In genomic region chr22:43554259-43554636, GRCh38 we compare ENCODE assay signal across 23 cellular contexts.
"Had no signal": no experiment of that assay in that cellular context is flagged by ENCODE, and none has a peak within 500 bp of the region (broad histone marks: within the 10 kb centered on the region; RNA-seq: fewer than 3 reads in every experiment).

No MANE protein-coding gene starts in this region.

- H3K4me3 Mint-ChIP-seq: naive thymus-derived CD8-positive, alpha-beta T cell; nephron progenitor cell; stimulated activated memory B cell treated with anti-CD40 and anti-IgM and Interleukin-4, amounts not matched to agents 10 μg/mL and 1 μg/mL and 100 μg/mL, for 72 hours had no signal

- H3K9me3 Mint-ChIP-seq: stimulated activated memory B cell treated with anti-CD40 and anti-IgM and Interleukin-4, amounts not matched to agents 10 μg/mL and 1 μg/mL and 100 μg/mL, for 72 hours had no signal

- H3K4me1 Mint-ChIP-seq: naive thymus-derived CD8-positive, alpha-beta T cell; nephron progenitor cell; stimulated activated memory B cell treated with anti-CD40 and anti-IgM and Interleukin-4, amounts not matched to agents 10 μg/mL and 1 μg/mL and 100 μg/mL, for 72 hours had no signal

- H3K27ac ChIP-seq: coronary artery, gastrocnemius medialis, left lung, pancreas, prostate gland, right atrium auricular region, skin epidermis, spleen, thoracic aorta, tibial nerve, upper lobe of left lung had no signal

- H3K36me3 ChIP-seq: gastrocnemius medialis, left lung, pancreas, prostate gland, right atrium auricular region, spleen, thoracic aorta, upper lobe of left lung had no signal

- H3K4me3 ChIP-seq: coronary artery, gastrocnemius medialis, left lung, pancreas, prostate gland, right atrium auricular region, skin epidermis, spleen, thoracic aorta, tibial nerve, upper lobe of left lung had no signal

- H3K4me1 ChIP-seq: gastrocnemius medialis, left lung, pancreas, prostate gland, right atrium auricular region, spleen, tibial nerve, upper lobe of left lung had no signal

- ATAC-seq: gastrocnemius medialis; left lung; naive thymus-derived CD8-positive, alpha-beta T cell; pancreas; stimulated activated memory B cell treated with anti-CD40 and anti-IgM and Interleukin-4, amounts not matched to agents 10 μg/mL and 1 μg/mL and 100 μg/mL, for 72 hours had no signal

- DNase-seq: central memory CD4-positive, alpha-beta T cell; dermis blood vessel endothelial cell; effector memory CD4-positive, alpha-beta T cell; foreskin fibroblast; gastrocnemius medialis; kidney; left lung; mesendoderm; naive thymus-derived CD8-positive, alpha-beta T cell; nephron progenitor cell; occipital lobe; pancreas; spleen; stimulated activated CD4-positive, alpha-beta T cell treated with anti-CD3 and anti-CD28 coated beads, Interleukin-4, amount 100 ng/mL, for 4 hours; stimulated activated naive CD8-positive, alpha-beta T cell treated with anti-CD3 and anti-CD28 coated beads, Interleukin-15, Interleukin-2, amounts not matched to agents 100 U/mL and 50 U/mL, for 24 hours had no signal

- H3K27ac Mint-ChIP-seq: naive thymus-derived CD8-positive, alpha-beta T cell; nephron progenitor cell; stimulated activated memory B cell treated with anti-CD40 and anti-IgM and Interleukin-4, amounts not matched to agents 10 μg/mL and 1 μg/mL and 100 μg/mL, for 72 hours had no signal

- H3K36me3 Mint-ChIP-seq: stimulated activated memory B cell treated with anti-CD40 and anti-IgM and Interleukin-4, amounts not matched to agents 10 μg/mL and 1 μg/mL and 100 μg/mL, for 72 hours had no signal

- H3K27me3 ChIP-seq: gastrocnemius medialis, left lung, pancreas, right atrium auricular region, tibial nerve, upper lobe of left lung had no signal

- H3K9me3 ChIP-seq: gastrocnemius medialis, pancreas, prostate gland had no signal
